Comparison of ENCODE assay signal across 15 cellular contexts in genomic region chr5:87303324-87303723, GRCh38. TPM values are rescaled to one million over a fixed set of nuclear protein-coding genes. Genes with fewer than 3 reads are reported as not detected.
DNase-seq lines count a peak whose midpoint lies in the region; FAIRE-seq and TF ChIP-seq lines count a peak whose summit lies in the region.
"Had no signal": no experiment of that assay in that cellular context is flagged by ENCODE, and none has a peak within 500 bp of the region (broad histone marks: within the 10 kb centered on the region; RNA-seq: fewer than 3 reads in every experiment).

No MANE protein-coding gene starts in this region.

- H3K27ac Mint-ChIP-seq in Calu3 (ENCODE audit: unreplicated experiment) (peak overlapping the region; percentile 82), astrocyte (ENCODE audit: unreplicated experiment) (no peak overlapping the region)

- H3K9me3 ChIP-seq in astrocyte (ENCODE audit: insufficient read depth, low read depth, low read length) (no peaks in the 10 kb centered on the region), smooth muscle cell (replicated peaks; ENCODE audit: low read depth) (no peaks in the 10 kb centered on the region)
- H3K9me3 ChIP-seq: Caco-2 had no signal

- H3F3A ChIP-seq in smooth muscle cell (ENCODE audit: low read depth) = peaks cover 3% of the 10 kb centered on the region

- peaks cover 15% of the 10 kb centered on the region for H3K36me3 ChIP-seq in astrocyte (ENCODE audit: insufficient read depth, low read length)
- H3K36me3 ChIP-seq in smooth muscle cell (ENCODE audit: low read depth) = peaks cover 9% of the 10 kb centered on the region

- H3K4me2 ChIP-seq in astrocyte (ENCODE audit: low read length) (peak overlapping the region; percentile 10), smooth muscle cell (no peak overlapping the region)

- WGBS in smooth muscle cell (ENCODE audit: low lambda C conversion rate) = 97% methylated on average over 2 of the region's 2 CpGs

- H2AFZ ChIP-seq in astrocyte (ENCODE audit: low read depth, low read length) (no peak overlapping the region), smooth muscle cell (ENCODE audit: low read depth) (no peak overlapping the region)
- H2AFZ ChIP-seq: GM23248 had no signal

- H3K4me1 Mint-ChIP-seq in Calu3 (ENCODE audit: low read depth, unreplicated experiment) = peaks cover 71% of the 10 kb centered on the region
- H3K4me1 Mint-ChIP-seq in astrocyte (ENCODE audit: low read depth, unreplicated experiment) = peaks cover 39% of the 10 kb centered on the region

- FAIRE-seq in astrocyte (lab: Jason Lieb, UNC) (no peak), islet of Langerhans (lab: Jason Lieb, UNC) (peak; percentile 62)
- FAIRE-seq: H54 had no signal

- H3K27me3 ChIP-seq in astrocyte (ENCODE audit: insufficient read depth, low read length) (no peaks in the 10 kb centered on the region), smooth muscle cell (ENCODE audit: low read depth) (no peaks in the 10 kb centered on the region)

- H3K79me2 ChIP-seq in astrocyte (ENCODE audit: insufficient read depth, low read length) = peaks cover 94% of the 10 kb centered on the region
- peaks cover 90% of the 10 kb centered on the region for H3K79me2 ChIP-seq in smooth muscle cell (ENCODE audit: low read depth)

- intact Hi-C loops in Calu3 (cut with micrococcal nuclease; ENCODE audit: unreplicated experiment) = loop anchor here (5.0 kb wide), 1 partner anchor 44 kb away; no protein-coding TSS in a partner anchor

- H4K20me1 ChIP-seq in astrocyte (ENCODE audit: insufficient read depth, low read length) = peaks cover 14% of the 10 kb centered on the region
- peaks cover 71% of the 10 kb centered on the region for H4K20me1 ChIP-seq in smooth muscle cell (ENCODE audit: low read depth)

- TF ChIP-seq CTCF in Calu3 (IDR thresholded peaks at IDR 0.05; ENCODE audit: unreplicated experiment) (no peak), astrocyte (IDR thresholded peaks at IDR 0.05; ENCODE audit: insufficient read depth, low read depth, low read length) (no peak), smooth muscle cell (IDR thresholded peaks at IDR 0.05; ENCODE audit: borderline replicate concordance, insufficient read depth, poor library complexity, severe bottlenecking) (no peak)

- H3K4me3 ChIP-seq in astrocyte (ENCODE audit: insufficient read depth, low read depth, low read length) (no peak overlapping the region), smooth muscle cell (no peak overlapping the region)
- H3K4me3 ChIP-seq: GM23248 had no signal

- CTCF ChIA-PET in Calu3 (lab: Charles Lee) = interaction anchor here (1.5 kb wide), 1 partner anchor 10 kb away, joined by 3 read pairs; no protein-coding TSS in a partner anchor

- no TSS peak for BruUV-seq in Calu3 (replicated peaks; lab: Mats Ljungman, UMichigan)

- H3K27ac ChIP-seq in astrocyte (ENCODE audit: low read depth, low read length) (no peak overlapping the region), smooth muscle cell (ENCODE audit: low read depth) (peak overlapping the region; percentile 7)

- H3K27me3 Mint-ChIP-seq in Calu3 (ENCODE audit: unreplicated experiment) (no peaks in the 10 kb centered on the region), astrocyte (ENCODE audit: low read depth, unreplicated experiment) (no peaks in the 10 kb centered on the region)
- H3K27me3 Mint-ChIP-seq: CD8-positive, alpha-beta memory T cell; IgD-negative memory B cell had no signal

- DNase-seq in Calu3 (no peak), astrocyte (ENCODE audit: low read depth) (no peak), smooth muscle cell (lab: John Stamatoyannopoulos, UW; ENCODE audit: unreplicated experiment) (no peak), NCI-H187 (lab: John Stamatoyannopoulos, UW) (no peak), iPS-NIHi7 (ENCODE audit: extremely low spot score) (no peak)
- no peak for DNase-seq in activated CD8-positive, alpha-beta memory T cell treated with anti-CD3 and anti-CD28 coated beads, Interleukin-2, amount 50 U/mL, for 4 hours
- DNase-seq: Caco-2; CD8-positive, alpha-beta memory T cell; DMS53; GF-D8; GM23248 had no signal

- H3K36me3 Mint-ChIP-seq in Calu3 (ENCODE audit: insufficient read depth, unreplicated experiment) (peaks cover 94% of the 10 kb centered on the region), astrocyte (ENCODE audit: low read depth, unreplicated experiment) (peaks cover 17% of the 10 kb centered on the region)

- H3K9me3 Mint-ChIP-seq in Calu3 (ENCODE audit: low read depth, unreplicated experiment) = peaks cover 3% of the 10 kb centered on the region
- no peaks in the 10 kb centered on the region for H3K9me3 Mint-ChIP-seq in astrocyte (ENCODE audit: unreplicated experiment)

- H3K4me3 Mint-ChIP-seq in Calu3 (ENCODE audit: low read depth, unreplicated experiment) (no peak overlapping the region), astrocyte (ENCODE audit: unreplicated experiment) (no peak overlapping the region)
- H3K4me3 Mint-ChIP-seq: CD14-positive monocyte; CD8-positive, alpha-beta memory T cell had no signal

- peaks cover 38% of the 10 kb centered on the region for H3K4me1 ChIP-seq in astrocyte (ENCODE audit: insufficient read depth, low read length)
- H3K4me1 ChIP-seq in smooth muscle cell (ENCODE audit: low read depth) = peaks cover 8% of the 10 kb centered on the region
- H3K4me1 ChIP-seq: Caco-2 had no signal

- H3K9ac ChIP-seq in astrocyte (ENCODE audit: low read length) = no peak overlapping the region
- H3K9ac ChIP-seq in smooth muscle cell (ENCODE audit: low read depth) = no peak overlapping the region
- H3K9ac ChIP-seq: GM23248 had no signal

RNA-seq across cellular contexts. Expression of gene RASA1, which starts 35.6 kb away (rescaled TPM):
- total RNA-seq in Calu3 (2022) = 163 and 193 TPM in 2 replicates
- total RNA-seq in astrocyte = 62.8 and 64.1 TPM in 2 replicates
- total RNA-seq in smooth muscle cell = 59.6 and 69.5 TPM in 2 replicates
- 21.3 and 28.9 TPM in 2 replicates for polyA plus RNA-seq in smooth muscle cell
